ENCODE assay signal across 1 cellular context in the genomic region with DNA sequence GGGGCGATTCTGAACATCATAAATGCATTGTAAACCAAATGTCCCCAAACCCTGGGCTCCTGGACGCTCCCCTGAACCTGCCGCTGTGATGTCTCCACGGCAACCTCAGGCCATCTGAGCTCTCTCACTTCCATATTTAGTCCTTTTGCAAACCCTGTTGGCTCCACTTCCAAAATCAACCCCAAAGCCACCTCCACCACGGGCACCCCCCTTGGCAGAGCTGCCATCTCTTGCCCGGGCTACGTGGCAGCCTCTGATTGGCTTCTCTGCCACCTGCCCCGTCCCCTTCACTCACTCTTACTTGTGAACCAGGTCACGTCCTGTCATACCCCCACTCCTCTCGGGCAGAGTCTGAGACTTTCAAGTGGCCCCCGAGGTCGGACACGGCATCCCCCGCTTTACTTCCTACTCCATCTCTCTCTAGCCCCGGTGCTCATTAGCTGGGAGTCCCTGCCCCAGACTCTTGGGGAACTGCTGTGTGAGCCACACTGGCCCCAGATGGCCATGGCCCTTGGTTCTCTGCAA.
TF ChIP-seq lines count a peak whose summit lies in the region.

No MANE protein-coding gene starts in this region.

TF ChIP-seq in K562, 482 proteins besides CTCF, POLR2A, EP300 and RAD21:
- TF ChIP-seq ATF1 (CRISPR knock-in tag; IDR thresholded peaks at IDR 0.05) (no peak), ATF1 (tag; IDR thresholded peaks at IDR 0.05) (0 out of 2 replicates have a peak, but pooled peaks have one; percentile 15), RCOR1 (IDR thresholded peaks at IDR 0.05; ENCODE audit: borderline replicate concordance in 1 of 2, low read depth in 2 of 2, low read length in 2 of 2) (no peak)
